8 cellular contexts compared by ENCODE assay signal in genomic region chr17:17237026-17237799, GRCh38. TPM values are rescaled to one million over a fixed set of nuclear protein-coding genes. Genes with fewer than 3 reads are reported as not detected.
DNase-seq lines count a peak whose midpoint lies in the region; ATAC-seq and TF ChIP-seq lines count a peak whose summit lies in the region.

Gene FLCN (minus strand): TSS chr17:17237168. CDS start chr17:17228137, 9,031 bp downstream.

- no peaks in the 10 kb centered on the region for H3K9me3 Mint-ChIP-seq in IgD-negative memory B cell
- H3K9me3 Mint-ChIP-seq in activated T-cell treated with anti-CD3 and anti-CD28 coated beads, Interleukin-2, amount 50 U/mL, for 24 hours: no peaks in the 10 kb centered on the region

- peak within 1 kb of the TSS; percentile 99 to 100 (median 100) for H3K27ac Mint-ChIP-seq in IgD-negative memory B cell
- H3K27ac Mint-ChIP-seq in activated T-cell treated with anti-CD3 and anti-CD28 coated beads, Interleukin-2, amount 50 U/mL, for 24 hours: peak within 1 kb of the TSS; percentile 99

- POLR2A ChIA-PET in PC-3 (lab: Charles Lee; ENCODE audit: unreplicated experiment): no interaction called here

- H3K4me1 Mint-ChIP-seq in IgD-negative memory B cell: peaks cover 13 to 23% (median 14%) of the 10 kb centered on the region in 3 donors
- peaks cover 36% of the 10 kb centered on the region for H3K4me1 Mint-ChIP-seq in activated T-cell treated with anti-CD3 and anti-CD28 coated beads, Interleukin-2, amount 50 U/mL, for 24 hours (ENCODE audit: low read depth)

- no peaks in the 10 kb centered on the region for H3K27me3 Mint-ChIP-seq in IgD-negative memory B cell
- no peaks in the 10 kb centered on the region for H3K27me3 Mint-ChIP-seq in activated T-cell treated with anti-CD3 and anti-CD28 coated beads, Interleukin-2, amount 50 U/mL, for 24 hours

- peaks cover 8% of the 10 kb centered on the region; the same call in 1 of the 2 replicates for H4K20me1 ChIP-seq in PC-3 (ENCODE audit: low read length)

- H3K9ac ChIP-seq in PC-3 (ENCODE audit: low read length) (peak within 1 kb of the TSS; percentile 94), mucosa of stomach (ENCODE audit: low read length) (peak within 1 kb of the TSS; percentile 99)

- peak; percentile 85 for TF ChIP-seq POLR2A in erythroblast (IDR thresholded peaks at IDR 0.05; ENCODE audit: low read length)

- DNase-seq in DMS153 treated with DMSO at 0.1 percent for 48 hours (lab: John Stamatoyannopoulos, UW; ENCODE audit: unreplicated experiment) (peak; percentile 56), PC-3 (peak; percentile 78), erythroblast (lab: John Stamatoyannopoulos, UW) (peak; percentile 94 to 97)
- DNase-seq in activated T-cell treated with anti-CD3 and anti-CD28 coated beads, Interleukin-2, amount 50 U/mL, for 24 hours: peak; percentile 92
- DNase-seq in stimulated activated CD8-positive, alpha-beta memory T cell treated with anti-CD3 and anti-CD28 coated beads, Interleukin-4, amount 100 ng/mL, for 48 hours: peak; percentile 93

- peaks cover under 1% of the 10 kb centered on the region for H3K36me3 Mint-ChIP-seq in IgD-negative memory B cell
- H3K36me3 Mint-ChIP-seq in activated T-cell treated with anti-CD3 and anti-CD28 coated beads, Interleukin-2, amount 50 U/mL, for 24 hours (ENCODE audit: low read depth): peaks cover 19% of the 10 kb centered on the region

- H3K27me3 ChIP-seq in PC-3 (ENCODE audit: low read length): no peaks in the 10 kb centered on the region
- H3K27me3 ChIP-seq in mucosa of stomach (ENCODE audit: control insufficient read depth, insufficient read depth, low read length): no peaks in the 10 kb centered on the region

- H3K27ac ChIP-seq in PC-3 (ENCODE audit: low read length): peak within 1 kb of the TSS; percentile 79

- H3K4me2 ChIP-seq in PC-3 (ENCODE audit: low read length): peak within 1 kb of the TSS; percentile 97

- peaks cover 3% of the 10 kb centered on the region; the same call in 1 of the 2 replicates for H3K36me3 ChIP-seq in PC-3 (ENCODE audit: low read depth, low read length)
- H3K36me3 ChIP-seq in mucosa of stomach (ENCODE audit: control insufficient read depth, insufficient read depth, low read length): no peaks in the 10 kb centered on the region

- no peak for TF ChIP-seq CTCF in PC-3 (conservative IDR thresholded peaks at IDR 0.05; ENCODE audit: low read depth, low read length)

- peaks cover 11% of the 10 kb centered on the region for H3K4me1 ChIP-seq in PC-3 (ENCODE audit: insufficient read depth, low read length)
- H3K4me1 ChIP-seq in mucosa of stomach (ENCODE audit: control insufficient read depth, insufficient read depth, low read length): peaks cover 10% of the 10 kb centered on the region

- H2AFZ ChIP-seq in PC-3 (ENCODE audit: low read length): peak within 1 kb of the TSS; percentile 99

- H3K79me2 ChIP-seq in PC-3 (ENCODE audit: low read length): peaks cover 47% of the 10 kb centered on the region

- no peaks in the 10 kb centered on the region for H3K9me2 ChIP-seq in PC-3 (replicated peaks; ENCODE audit: low read length)

- intact Hi-C loops in PC-3 (cut with micrococcal nuclease): loop anchor here (2.0 to 5.0 kb wide), 2 partner anchors 45 to 86 kb away; partner anchors contain the start of gene COPS3

- CTCF ChIA-PET in PC-3 (lab: Charles Lee): no interaction called here

- ATAC-seq in GM21576 (IDR thresholded peaks at IDR 0.05; ENCODE audit: unreplicated experiment) (peak; percentile 75), PC-3 (peak; percentile 76)

- H3K9me3 ChIP-seq in PC-3 (ENCODE audit: low read length): no peaks in the 10 kb centered on the region
- no peaks in the 10 kb centered on the region for H3K9me3 ChIP-seq in mucosa of stomach (ENCODE audit: control insufficient read depth, low read length)

- H3F3A ChIP-seq in PC-3 (ENCODE audit: low read length, unreplicated experiment): no peaks in the 10 kb centered on the region

- H3K4me3 Mint-ChIP-seq in IgD-negative memory B cell: peak within 1 kb of the TSS; percentile 94 to 100 (median 97)
- peak within 1 kb of the TSS; percentile 85 for H3K4me3 Mint-ChIP-seq in activated T-cell treated with anti-CD3 and anti-CD28 coated beads, Interleukin-2, amount 50 U/mL, for 24 hours

- peak within 1 kb of the TSS; percentile 93 for H3K4me3 ChIP-seq in PC-3 (ENCODE audit: low read length)
- peak within 1 kb of the TSS; percentile 58 for H3K4me3 ChIP-seq in mucosa of stomach (ENCODE audit: low read length)

- no TSS peak for BruUV-seq in PC-3 (replicated peaks; lab: Mats Ljungman, UMichigan)

RNA-seq across cellular contexts. Expression of gene FLCN, which starts in this region (rescaled TPM):
- 2.4 TPM for polyA plus RNA-seq in IgD-negative memory B cell
- total RNA-seq in PC-3 (2014; rRNA removed): 30.6 and 30.8 TPM in 2 replicates

Comparison
In these comparisons a context has a peak if more than half of its experiments do, and no peak if none do; other contexts are left out.
1. Peak in every context shown above with its lines: DNase-seq, ATAC-seq, H3K4me3 ChIP-seq and H3K27ac ChIP-seq.